Comparison of ENCODE assay signal across 8 cellular contexts in genomic region chr7:96322373-96322695, GRCh38. TPM values are rescaled to one million over a fixed set of nuclear protein-coding genes. Genes with fewer than 3 reads are reported as not detected.
DNase-seq lines count a peak whose midpoint lies in the region; ATAC-seq lines count a peak whose summit lies in the region.

No MANE protein-coding gene starts in this region.

- peak overlapping the region; percentile 69 for H3K18ac ChIP-seq in neuronal stem cell (ENCODE audit: low read length)

- peak overlapping the region; percentile 84 for H2BK12ac ChIP-seq in neuronal stem cell (ENCODE audit: low read length)

- peak overlapping the region; percentile 89 for H3K4me3 Mint-ChIP-seq in dendritic cell treated with granulocyte-macrophage colony-stimulating factor and Interleukin-4, amounts not matched to agents 40 ng/mL and 50 ng/mL, for 4 days

- H2BK15ac ChIP-seq in neuronal stem cell (ENCODE audit: low read length), result peak overlapping the region; percentile 66

- H3K4me3 ChIP-seq in neuronal stem cell (ENCODE audit: low read length in 2 of 2), result peak overlapping the region; percentile 70 to 79

- no peaks in the 10 kb centered on the region for H3K9me3 Mint-ChIP-seq in dendritic cell treated with granulocyte-macrophage colony-stimulating factor and Interleukin-4, amounts not matched to agents 40 ng/mL and 50 ng/mL, for 4 days

- H3K4me1 ChIP-seq in neuronal stem cell (ENCODE audit: control insufficient read depth in 2 of 2, insufficient read depth in 1 of 2, low read depth in 1 of 2, low read length in 2 of 2), result peaks cover 0 to 3% of the 10 kb centered on the region in 2 donors

- no peaks in the 10 kb centered on the region for H3K9me3 ChIP-seq in neuronal stem cell (replicated peaks in 1 of 2; ENCODE audit: control insufficient read depth in 2 of 2, insufficient read depth in 1 of 2, low read depth in 1 of 2, low read length in 2 of 2)

- H3K14ac ChIP-seq in neuronal stem cell (ENCODE audit: low read length), result no peak overlapping the region

- H3K4ac ChIP-seq in neuronal stem cell (ENCODE audit: low read length), result no peak overlapping the region

- H3K27me3 Mint-ChIP-seq in dendritic cell treated with granulocyte-macrophage colony-stimulating factor and Interleukin-4, amounts not matched to agents 40 ng/mL and 50 ng/mL, for 4 days, result no peaks in the 10 kb centered on the region

- H2BK5ac ChIP-seq in neuronal stem cell (ENCODE audit: low read length), result no peak overlapping the region

- peak overlapping the region; percentile 96 for H3K27ac Mint-ChIP-seq in dendritic cell treated with granulocyte-macrophage colony-stimulating factor and Interleukin-4, amounts not matched to agents 40 ng/mL and 50 ng/mL, for 4 days

- peak overlapping the region; percentile 95 for H3K23ac ChIP-seq in neuronal stem cell (ENCODE audit: low read depth, low read length, poor library complexity)

- intact Hi-C loops in dendritic cell treated with granulocyte-macrophage colony-stimulating factor and Interleukin-4, amounts not matched to agents 40 ng/mL and 50 ng/mL, for 4 days (cut with micrococcal nuclease), result loop anchor here (5.0 to 10.0 kb wide), 2 partner anchors 705 to 1962 kb away; partner anchors contain the start of gene BRI3

- no peaks in the 10 kb centered on the region for H3K27me3 ChIP-seq in neuronal stem cell (ENCODE audit: control insufficient read depth in 3 of 3, insufficient read depth in 3 of 3, low read depth in 1 of 3, low read length in 3 of 3)

- no peak for ATAC-seq in activated CD4-positive, CD25-positive, alpha-beta regulatory T cell treated with anti-CD3 and anti-CD28 coated beads, Interleukin-2, amount 50 U/mL, for 24 hours
- ATAC-seq in GM19324 (IDR thresholded peaks at IDR 0.05; ENCODE audit: low FRiP score, unreplicated experiment), result no peak
- ATAC-seq in GM19035 (IDR thresholded peaks at IDR 0.05; ENCODE audit: unreplicated experiment), result no peak

- H2AFZ ChIP-seq in neuronal stem cell (ENCODE audit: low read length), result peak overlapping the region; percentile 91

- H4K8ac ChIP-seq in neuronal stem cell (ENCODE audit: low read depth, low read length), result no peak overlapping the region

- no peak overlapping the region for H2BK120ac ChIP-seq in neuronal stem cell (ENCODE audit: low read depth, low read length)

- peak overlapping the region; percentile 74 for H3K4me2 ChIP-seq in neuronal stem cell (ENCODE audit: insufficient read depth, low read length, poor library complexity, severe bottlenecking)

- peaks cover 34% of the 10 kb centered on the region for H3K4me1 Mint-ChIP-seq in dendritic cell treated with granulocyte-macrophage colony-stimulating factor and Interleukin-4, amounts not matched to agents 40 ng/mL and 50 ng/mL, for 4 days (ENCODE audit: low read depth)

- H4K91ac ChIP-seq in neuronal stem cell (ENCODE audit: low read depth, low read length, poor library complexity), result no peak overlapping the region

- no peaks in the 10 kb centered on the region for H3K79me1 ChIP-seq in neuronal stem cell (ENCODE audit: low read depth, low read length)

- peak overlapping the region; percentile 63 for H3K9ac ChIP-seq in neuronal stem cell (ENCODE audit: low read depth, low read length, poor library complexity)

- DNase-seq in DMS 273 treated with DMSO at 0.1 percent for 48 hours (lab: John Stamatoyannopoulos, UW), result peak; percentile 89
- peak; percentile 43 to 53 for DNase-seq in Kasumi-1 (lab: John Stamatoyannopoulos, UW)
- no peak for DNase-seq in neuronal stem cell (ENCODE audit: low spot score)
- DNase-seq in NCI-H2227 treated with DMSO at 0.1 percent for 48 hours (lab: John Stamatoyannopoulos, UW), result no peak

- H3K36me3 Mint-ChIP-seq in dendritic cell treated with granulocyte-macrophage colony-stimulating factor and Interleukin-4, amounts not matched to agents 40 ng/mL and 50 ng/mL, for 4 days (ENCODE audit: low read depth), result peaks cover 16% of the 10 kb centered on the region

- peaks cover 0 to 3% of the 10 kb centered on the region in 2 donors for H3K36me3 ChIP-seq in neuronal stem cell (replicated peaks in 1 of 2; ENCODE audit: control insufficient read depth in 2 of 2, insufficient read depth in 2 of 2, low read length in 2 of 2)

- no peak overlapping the region for H2AK5ac ChIP-seq in neuronal stem cell (ENCODE audit: low read depth, low read length)

- H3K27ac ChIP-seq in neuronal stem cell (replicated peaks; ENCODE audit: low read length), result no peak overlapping the region

- no CpG with 5 or more reads among the region's 9 CpGs for WGBS in neuronal stem cell (ENCODE audit: extremely low coverage in 2 of 2, insufficient read length in 2 of 2, insufficient replicate concordance in 1 of 2), 2 donors

RNA-seq across cellular contexts. Expression of gene SLC25A13, which starts 0.4 kb away (rescaled TPM):
- polyA plus RNA-seq in neuronal stem cell (2013, experiment 1 of 2), result 30.3 TPM
- polyA plus RNA-seq in neuronal stem cell (2013, experiment 2 of 2), result 31.1 TPM

Comparison
In these comparisons a context has a peak if more than half of its experiments do, and no peak if none do; other contexts are left out.
1. DNase-seq: peak in DMS 273 treated with DMSO at 0.1 percent for 48 hours (single experiment) and Kasumi-1 (2 of 2); none in neuronal stem cell (single experiment) and NCI-H2227 treated with DMSO at 0.1 percent for 48 hours (single experiment).